ENCODE assay signal across 22 cellular contexts in the genomic region with DNA sequence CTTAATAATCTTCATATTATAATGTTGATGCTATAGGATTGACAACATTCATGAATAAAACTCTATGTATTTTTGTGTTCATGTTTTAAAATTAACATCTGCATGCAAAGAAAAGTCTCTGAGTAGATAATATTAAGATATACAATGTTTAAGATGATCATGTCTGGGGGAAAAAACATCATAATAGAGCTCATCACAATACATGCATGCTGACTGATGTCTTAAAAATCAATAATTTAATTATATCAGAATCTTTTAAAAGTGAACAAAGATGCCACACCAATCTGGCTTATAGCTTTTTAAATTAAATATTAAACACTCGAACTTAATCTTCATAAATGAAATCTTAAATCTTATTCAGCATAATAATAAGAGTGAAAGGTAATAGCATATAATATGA.
DNase-seq lines count a peak whose midpoint lies in the region; FAIRE-seq and TF ChIP-seq lines count a peak whose summit lies in the region.
"Had no signal": no experiment of that assay in that cellular context is flagged by ENCODE, and none has a peak within 500 bp of the region (broad histone marks: within the 10 kb centered on the region; RNA-seq: fewer than 3 reads in every experiment).

No MANE protein-coding gene starts in this region.

- FAIRE-seq in A204.1 (lab: Jason Lieb, UNC) (peak; percentile 46), G401.6 (lab: Jason Lieb, UNC) (peak; percentile 91), colon (lab: Jason Lieb, UNC) (peak; percentile 24)
- FAIRE-seq: A549, GM12891, GM19239 had no signal

- peaks cover 16% of the 10 kb centered on the region for H3K4me1 ChIP-seq in Caco-2
- H3K4me1 ChIP-seq: BLaER1 treated with 17β-estradiol and CSF1 and Interleukin-3, amounts not matched to agents 10 nM and 100 nM had no signal

- intact Hi-C loops in Caco-2 (cut with micrococcal nuclease; ENCODE audit: unreplicated experiment), result no loop called here

- TF ChIP-seq CTCF in Caco-2 (IDR thresholded peaks at IDR 0.05; ENCODE audit: insufficient read depth in 1 of 2, low read depth in 1 of 2, low read length in 1 of 2, severe bottlenecking in 1 of 2, unreplicated experiment in 1 of 2), result no peak

- H3K27me3 Mint-ChIP-seq in Caco-2 (ENCODE audit: insufficient read depth, unreplicated experiment), result no peaks in the 10 kb centered on the region
- H3K27me3 Mint-ChIP-seq: B cell; CD4-positive, alpha-beta T cell had no signal

- no peak for DNase-seq in NCI-H524 treated with DMSO at 0.1 percent for 48 hours (lab: John Stamatoyannopoulos, UW)
- no peak for DNase-seq in Caco-2
- no peak for DNase-seq in T-helper 9 cell
- DNase-seq: 8988T; AML-193; CD4-positive, alpha-beta T cell; CD8-positive, alpha-beta T cell; DMS 273 treated with DMSO at 0.1 percent for 48 hours; DMS153; DMS53; DMS79; DND-41; EL; GF-D8 had no signal

- H3K4me3 Mint-ChIP-seq in Caco-2 (ENCODE audit: unreplicated experiment), result no peak overlapping the region
- H3K4me3 Mint-ChIP-seq: B cell; CD4-positive, alpha-beta T cell; CD8-positive, alpha-beta T cell had no signal

- no peaks in the 10 kb centered on the region for H3K27me3 ChIP-seq in Caco-2 (replicated peaks; ENCODE audit: control insufficient read depth, insufficient read depth, low read length)
- H3K27me3 ChIP-seq: BLaER1 treated with 17β-estradiol and CSF1 and Interleukin-3, amounts not matched to agents 10 nM and 100 nM had no signal

- H3K36me3 ChIP-seq in Caco-2 (ENCODE audit: control insufficient read depth, insufficient read depth, low read length), result no peaks in the 10 kb centered on the region
- H3K36me3 ChIP-seq: BLaER1 treated with 17β-estradiol and CSF1 and Interleukin-3, amounts not matched to agents 10 nM and 100 nM had no signal

- no peak overlapping the region for H3K4me3 ChIP-seq in Caco-2 (ENCODE audit: low read depth, low read length)
- H3K4me3 ChIP-seq: A549; BLaER1 treated with 17β-estradiol and CSF1 and Interleukin-3, amounts not matched to agents 10 nM and 100 nM had no signal

- CTCF ChIA-PET in Caco-2 (lab: Charles Lee), result no interaction called here

- H3K27ac Mint-ChIP-seq in Caco-2 (ENCODE audit: unreplicated experiment), result no peak overlapping the region
- H3K27ac Mint-ChIP-seq: B cell; CD4-positive, alpha-beta T cell; CD8-positive, alpha-beta T cell had no signal

- no peaks in the 10 kb centered on the region for H3K9me3 ChIP-seq in Caco-2
- H3K9me3 ChIP-seq: A549; BLaER1 treated with 17β-estradiol and CSF1 and Interleukin-3, amounts not matched to agents 10 nM and 100 nM had no signal

- BruUV-seq in Caco-2 (replicated peaks; lab: Mats Ljungman, UMichigan), result no TSS peak

- peaks cover 12% of the 10 kb centered on the region for H3K4me1 Mint-ChIP-seq in Caco-2 (ENCODE audit: low read depth, unreplicated experiment)
- H3K4me1 Mint-ChIP-seq: B cell had no signal

- H3K9me3 Mint-ChIP-seq in Caco-2 (ENCODE audit: unreplicated experiment), result no peaks in the 10 kb centered on the region

- POLR2A ChIA-PET in Caco-2 (lab: Charles Lee), result no interaction called here

- no peaks in the 10 kb centered on the region for H3K36me3 Mint-ChIP-seq in Caco-2 (ENCODE audit: insufficient read depth, unreplicated experiment)
- H3K36me3 Mint-ChIP-seq: CD8-positive, alpha-beta T cell had no signal
